In the genomic region with DNA sequence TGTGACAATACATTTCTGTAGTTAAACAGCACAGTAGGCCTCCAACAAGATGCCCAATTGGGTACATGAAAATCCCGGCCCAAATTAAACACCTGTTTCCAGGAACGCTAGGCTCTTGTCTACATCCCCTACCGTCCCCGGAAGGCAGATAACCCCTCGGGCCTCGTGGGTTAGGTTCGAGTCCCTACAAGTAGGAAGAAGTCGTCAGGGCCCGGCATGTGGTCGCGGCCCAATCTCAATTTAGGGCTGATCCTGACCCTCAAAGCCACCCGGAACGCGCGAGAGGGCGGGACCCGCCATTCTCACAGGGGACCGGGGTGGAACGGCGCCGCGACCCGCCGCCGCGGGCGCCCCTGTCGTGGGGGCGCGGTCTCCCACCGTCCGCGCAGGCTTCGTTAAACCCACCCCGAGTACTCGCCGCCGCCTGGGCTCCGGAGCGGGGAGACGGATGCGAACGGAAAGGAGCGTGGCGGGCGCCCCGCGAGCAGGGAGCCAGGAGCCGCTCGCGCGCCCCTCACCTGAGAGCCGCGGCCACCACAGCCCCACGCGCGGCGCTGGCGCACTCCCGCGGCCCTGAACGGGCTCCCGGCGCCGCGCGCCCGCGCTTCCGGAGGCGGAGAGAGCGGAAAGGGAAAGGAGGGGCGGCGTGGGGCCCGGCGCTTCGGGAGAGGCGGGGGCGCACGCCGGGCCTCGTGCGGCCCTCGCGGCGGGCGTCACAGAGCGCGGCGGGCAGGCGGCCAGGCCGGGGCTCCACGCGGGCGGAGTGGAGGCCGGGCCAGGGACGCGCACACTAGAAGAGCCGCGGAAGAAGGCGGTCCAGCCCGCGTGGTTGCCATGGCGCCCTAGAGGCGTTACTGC, we compare ENCODE assay signal across 1 cellular context.
TF ChIP-seq lines count a peak whose summit lies in the region.

TSS of gene CFAP97 (minus strand) at position 621 of the 858 bp plus-strand sequence. CDS start 12,804 bp downstream, outside the sequence.

TF ChIP-seq in HepG2, 621 proteins besides CTCF, POLR2A, EP300 and RAD21 (continued from another document and continues in another):
- 0 out of 2 replicates have a peak, but pooled peaks have one; percentile 26 for TF ChIP-seq CSRNP1 (CRISPR knock-in tag; IDR thresholded peaks at IDR 0.05)
- no peak for TF ChIP-seq SOX13 (IDR thresholded peaks at IDR 0.05)
- 0 out of 4 replicates have a peak, but pooled peaks of 1 of the 2 experiments have one; percentile 18 for TF ChIP-seq SOX13 (CRISPR knock-in tag; conservative IDR thresholded peaks at IDR 0.05 in 1 of 2, IDR thresholded peaks at IDR 0.05 in 1 of 2)
- TF ChIP-seq ATF1 (CRISPR knock-in tag; IDR thresholded peaks at IDR 0.05), result no peak
- TF ChIP-seq MED1 (CRISPR knock-in tag; IDR thresholded peaks at IDR 0.05), result no peak
- TF ChIP-seq ZNF510 (CRISPR knock-in tag; IDR thresholded peaks at IDR 0.05; ENCODE audit: low read depth), result no peak; the same call in 1 of the 2 replicates
- no peak; the same call in 1 of the 2 replicates for TF ChIP-seq ZNF790 (CRISPR knock-in tag; IDR thresholded peaks at IDR 0.05; ENCODE audit: borderline replicate concordance)
- TF ChIP-seq NCOA5 (CRISPR knock-in tag; IDR thresholded peaks at IDR 0.05), result no peak
- TF ChIP-seq PRDM15 (CRISPR knock-in tag; IDR thresholded peaks at IDR 0.05), result 0 out of 2 replicates have a peak, but pooled peaks have one; percentile 11
- no peak for TF ChIP-seq ZNF354B (CRISPR knock-in tag; IDR thresholded peaks at IDR 0.05)
- peak; percentile 48; the same call in 1 of the 2 replicates for TF ChIP-seq ZNF773 (CRISPR knock-in tag; IDR thresholded peaks at IDR 0.05; ENCODE audit: borderline replicate concordance)
- no peak for TF ChIP-seq MBNL3 (CRISPR knock-in tag; conservative IDR thresholded peaks at IDR 0.05)
- TF ChIP-seq, protein P1, sequence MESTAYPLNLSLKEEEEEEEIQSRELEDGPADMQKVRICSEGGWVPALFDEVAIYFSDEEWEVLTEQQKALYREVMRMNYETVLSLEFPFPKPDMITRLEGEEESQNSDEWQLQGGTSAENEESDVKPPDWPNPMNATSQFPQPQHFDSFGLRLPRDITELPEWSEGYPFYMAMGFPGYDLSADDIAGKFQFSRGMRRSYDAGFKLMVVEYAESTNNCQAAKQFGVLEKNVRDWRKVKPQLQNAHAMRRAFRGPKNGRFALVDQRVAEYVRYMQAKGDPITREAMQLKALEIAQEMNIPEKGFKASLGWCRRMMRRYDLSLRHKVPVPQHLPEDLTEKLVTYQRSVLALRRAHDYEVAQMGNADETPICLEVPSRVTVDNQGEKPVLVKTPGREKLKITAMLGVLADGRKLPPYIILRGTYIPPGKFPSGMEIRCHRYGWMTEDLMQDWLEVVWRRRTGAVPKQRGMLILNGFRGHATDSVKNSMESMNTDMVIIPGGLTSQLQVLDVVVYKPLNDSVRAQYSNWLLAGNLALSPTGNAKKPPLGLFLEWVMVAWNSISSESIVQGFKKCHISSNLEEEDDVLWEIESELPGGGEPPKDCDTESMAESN (CRISPR knock-in tag; conservative IDR thresholded peaks at IDR 0.05), result 0 out of 2 replicates have a peak, but pooled peaks have one; percentile 18
- TF ChIP-seq KAT7 (CRISPR knock-in tag; IDR thresholded peaks at IDR 0.05; ENCODE audit: borderline replicate concordance), result 0 out of 2 replicates have a peak, but pooled peaks have one; percentile 39
- TF ChIP-seq PRDM4 (CRISPR knock-in tag; IDR thresholded peaks at IDR 0.05; ENCODE audit: borderline replicate concordance), result no peak
- TF ChIP-seq TFDP2 (CRISPR knock-in tag; IDR thresholded peaks at IDR 0.05), result peak; percentile 63
- peak; percentile 54; the same call in 1 of the 2 replicates for TF ChIP-seq HOXA9 (CRISPR knock-in tag; IDR thresholded peaks at IDR 0.05; ENCODE audit: borderline replicate concordance)
- TF ChIP-seq ZNF776 (CRISPR knock-in tag; IDR thresholded peaks at IDR 0.05), result peak; percentile 75; the same call in 1 of the 2 replicates
- TF ChIP-seq, protein P2, sequence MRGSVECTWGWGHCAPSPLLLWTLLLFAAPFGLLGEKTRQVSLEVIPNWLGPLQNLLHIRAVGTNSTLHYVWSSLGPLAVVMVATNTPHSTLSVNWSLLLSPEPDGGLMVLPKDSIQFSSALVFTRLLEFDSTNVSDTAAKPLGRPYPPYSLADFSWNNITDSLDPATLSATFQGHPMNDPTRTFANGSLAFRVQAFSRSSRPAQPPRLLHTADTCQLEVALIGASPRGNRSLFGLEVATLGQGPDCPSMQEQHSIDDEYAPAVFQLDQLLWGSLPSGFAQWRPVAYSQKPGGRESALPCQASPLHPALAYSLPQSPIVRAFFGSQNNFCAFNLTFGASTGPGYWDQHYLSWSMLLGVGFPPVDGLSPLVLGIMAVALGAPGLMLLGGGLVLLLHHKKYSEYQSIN (CRISPR knock-in tag; IDR thresholded peaks at IDR 0.05; ENCODE audit: borderline replicate concordance), result no peak
- TF ChIP-seq SSRP1 (CRISPR knock-in tag; IDR thresholded peaks at IDR 0.05), result no peak
- TF ChIP-seq REL (CRISPR knock-in tag; conservative IDR thresholded peaks at IDR 0.05), result no peak
- TF ChIP-seq CENPT (CRISPR knock-in tag; IDR thresholded peaks at IDR 0.05; ENCODE audit: low read depth), result peak; percentile 92; the same call in 1 of the 2 replicates
- TF ChIP-seq ZNF562 (CRISPR knock-in tag; IDR thresholded peaks at IDR 0.05; ENCODE audit: borderline replicate concordance), result no peak; the same call in 1 of the 2 replicates
- no peak for TF ChIP-seq ASH2L (IDR thresholded peaks at IDR 0.05; ENCODE audit: insufficient read length, low read depth, low read length)
- TF ChIP-seq AKNA (CRISPR knock-in tag; IDR thresholded peaks at IDR 0.05; ENCODE audit: borderline replicate concordance), result no peak
- no peak for TF ChIP-seq SNAPC5 (CRISPR knock-in tag; IDR thresholded peaks at IDR 0.05; ENCODE audit: borderline replicate concordance)
- no peak for TF ChIP-seq CC2D1A (CRISPR knock-in tag; IDR thresholded peaks at IDR 0.05)
- TF ChIP-seq, protein P3, sequence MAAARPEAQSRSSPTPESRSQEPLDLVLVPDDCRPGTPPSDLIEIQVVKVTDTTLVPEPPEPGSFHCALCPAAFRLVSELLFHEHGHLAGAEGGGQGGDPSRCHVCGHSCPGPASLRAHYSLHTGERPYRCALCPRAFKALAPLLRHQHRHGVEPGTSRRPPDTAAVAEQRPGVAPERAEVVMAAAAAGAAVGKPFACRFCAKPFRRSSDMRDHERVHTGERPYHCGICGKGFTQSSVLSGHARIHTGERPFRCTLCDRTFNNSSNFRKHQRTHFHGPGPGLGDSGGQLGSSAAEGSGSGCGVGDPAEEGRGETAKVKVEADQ (CRISPR knock-in tag; IDR thresholded peaks at IDR 0.05; ENCODE audit: borderline replicate concordance), result peak; percentile 84
- TF ChIP-seq ATF7-NPFF (CRISPR knock-in tag; IDR thresholded peaks at IDR 0.05; ENCODE audit: low read depth), result peak; percentile 80
- 0 out of 2 replicates have a peak, but pooled peaks have one; percentile 25 for TF ChIP-seq ZNF333 (CRISPR knock-in tag; IDR thresholded peaks at IDR 0.05; ENCODE audit: borderline replicate concordance)
- TF ChIP-seq ZNF451 (CRISPR knock-in tag; IDR thresholded peaks at IDR 0.05), result peak; percentile 76
- TF ChIP-seq ZNF136 (CRISPR knock-in tag; IDR thresholded peaks at IDR 0.05; ENCODE audit: low read depth), result no peak
- no peak for TF ChIP-seq ZNF225 (CRISPR knock-in tag; IDR thresholded peaks at IDR 0.05)
- TF ChIP-seq FOXO1 (CRISPR knock-in tag; IDR thresholded peaks at IDR 0.05), result no peak
